26 cellular contexts compared by ENCODE assay signal in the genomic region with DNA sequence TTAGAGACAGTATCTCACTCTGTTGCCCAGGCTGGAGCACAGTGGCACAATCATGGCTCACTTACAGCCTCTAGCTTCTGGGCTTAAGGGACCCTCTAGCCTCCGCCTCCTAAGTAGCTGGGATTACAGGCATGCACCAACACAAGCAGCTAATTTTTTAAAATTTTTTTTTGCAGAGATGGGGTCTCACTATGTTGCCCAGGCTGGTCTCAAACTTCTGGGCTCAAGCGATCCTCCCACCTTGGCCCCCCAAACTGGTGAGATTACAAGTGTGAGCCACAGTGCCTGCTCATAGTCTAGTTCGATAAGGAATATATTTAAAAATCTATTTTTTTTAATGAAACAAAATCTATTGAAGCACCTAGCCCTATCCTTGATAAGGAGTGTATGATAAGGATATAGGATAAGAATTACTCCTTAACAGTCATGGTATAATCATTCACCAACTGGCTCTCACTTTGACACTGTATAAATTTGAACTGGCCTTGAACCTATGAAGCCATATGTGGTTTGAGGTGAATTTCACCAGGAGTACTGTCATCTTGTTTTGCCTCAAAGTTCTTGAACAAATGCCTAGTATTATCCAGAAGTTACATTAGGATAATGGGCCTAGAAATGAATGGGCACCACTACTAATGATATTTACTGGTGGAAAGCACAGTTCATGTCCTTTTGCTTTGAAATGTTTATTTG.
"Had no signal": no experiment of that assay in that cellular context is flagged by ENCODE, and none has a peak within 500 bp of the region (broad histone marks: within the 10 kb centered on the region; RNA-seq: fewer than 3 reads in every experiment).

No MANE protein-coding gene starts in this region.

- H3K9me3 ChIP-seq: transverse colon had no signal

- DNase-seq: activated CD4-positive, alpha-beta T cell treated with anti-CD3 and anti-CD28 coated beads, Interleukin-2, amount 10 ng/mL, durations not matched to agents 7 days and 5 days; activated CD4-positive, CD25-positive, alpha-beta regulatory T cell treated with anti-CD3 and anti-CD28 coated beads, Interleukin-2, amount 50 U/mL, for 72 hours; activated CD8-positive, alpha-beta T cell treated with anti-CD3 and anti-CD28 coated beads, Interleukin-2, amount 10 ng/mL, durations not matched to agents 7 days and 5 days; activated gamma-delta T cell; activated naive CD4-positive, alpha-beta T cell treated with anti-CD3 and anti-CD28 coated beads, Interleukin-2, amount 50 U/mL, for 16 hours; activated naive CD8-positive, alpha-beta T cell treated with anti-CD3 and anti-CD28 coated beads, Interleukin-2, amount 50 U/mL, for 24 hours; aorta; brain microvascular endothelial cell; effector memory CD4-positive, alpha-beta T cell; kidney; naive thymus-derived CD8-positive, alpha-beta T cell; stimulated activated CD4-positive, alpha-beta T cell treated with anti-CD3 and anti-CD28 coated beads, Interleukin-1b, Interleukin-23, amount 100 ng/mL, for 48 hours; T-cell; transverse colon; WERI-Rb-1 had no signal

- ATAC-seq: activated CD8-positive, alpha-beta T cell treated with anti-CD3 and anti-CD28 coated beads, Interleukin-2, amount 10 ng/mL, durations not matched to agents 7 days and 5 days; activated naive CD8-positive, alpha-beta T cell treated with anti-CD3 and anti-CD28 coated beads, Interleukin-2, amount 50 U/mL, for 24 hours; esophagus mucosa; left lobe of liver; naive thymus-derived CD8-positive, alpha-beta T cell; stimulated activated effector memory CD8-positive, alpha-beta T cell treated with anti-CD3 and anti-CD28 coated beads, Interleukin-12 subunit alpha, Interleukin-12 subunit beta, amount 100 ng/mL, for 72 hours; T-cell had no signal

- H3K27me3 Mint-ChIP-seq: activated CD4-positive, alpha-beta T cell treated with anti-CD3 and anti-CD28 coated beads, Interleukin-2, amount 10 ng/mL, durations not matched to agents 7 days and 5 days; activated naive CD8-positive, alpha-beta T cell treated with anti-CD3 and anti-CD28 coated beads, Interleukin-2, amount 50 U/mL, for 24 hours; central memory CD8-positive, alpha-beta T cell; naive thymus-derived CD8-positive, alpha-beta T cell; T-cell had no signal

- H3K27ac ChIP-seq: brain microvascular endothelial cell, transverse colon, WERI-Rb-1 had no signal

- H3K4me3 Mint-ChIP-seq: activated CD4-positive, alpha-beta T cell treated with anti-CD3 and anti-CD28 coated beads, Interleukin-2, amount 10 ng/mL, durations not matched to agents 7 days and 5 days; activated CD8-positive, alpha-beta T cell treated with anti-CD3 and anti-CD28 coated beads, Interleukin-2, amount 10 ng/mL, durations not matched to agents 7 days and 5 days; activated naive CD8-positive, alpha-beta T cell treated with anti-CD3 and anti-CD28 coated beads, Interleukin-2, amount 50 U/mL, for 24 hours; activated T-helper 1 cell treated with anti-CD3 and anti-CD28 coated beads, Interleukin-12 subunit alpha, Interleukin-12 subunit beta, Interleukin-2, Interleukin-4 antibody, amounts not matched to agents 30 ng/mL and 10 ng/mL and 1 ng/mL, durations not matched to agents 14 hours and 24 hours and 36 hours; central memory CD8-positive, alpha-beta T cell; naive thymus-derived CD8-positive, alpha-beta T cell; stimulated activated effector memory CD8-positive, alpha-beta T cell treated with anti-CD3 and anti-CD28 coated beads, Interleukin-12 subunit alpha, Interleukin-12 subunit beta, amount 100 ng/mL, for 72 hours; T-cell; T-helper 2 cell treated with Interferon-gamma antibody and Interleukin-4, amounts not matched to agents 5 μg/mL and 100 μg/mL, for 36 hours had no signal

- H3K27ac Mint-ChIP-seq: activated CD4-positive, alpha-beta T cell treated with anti-CD3 and anti-CD28 coated beads, Interleukin-2, amount 10 ng/mL, durations not matched to agents 7 days and 5 days; activated CD8-positive, alpha-beta T cell treated with anti-CD3 and anti-CD28 coated beads, Interleukin-2, amount 10 ng/mL, durations not matched to agents 7 days and 5 days; activated naive CD8-positive, alpha-beta T cell treated with anti-CD3 and anti-CD28 coated beads, Interleukin-2, amount 50 U/mL, for 24 hours; activated T-helper 1 cell treated with anti-CD3 and anti-CD28 coated beads, Interleukin-12 subunit alpha, Interleukin-12 subunit beta, Interleukin-2, Interleukin-4 antibody, amounts not matched to agents 30 ng/mL and 10 ng/mL and 1 ng/mL, durations not matched to agents 14 hours and 24 hours and 36 hours; naive thymus-derived CD8-positive, alpha-beta T cell; stimulated activated effector memory CD8-positive, alpha-beta T cell treated with anti-CD3 and anti-CD28 coated beads, Interleukin-12 subunit alpha, Interleukin-12 subunit beta, amount 100 ng/mL, for 72 hours; T-cell; T-helper 2 cell treated with Interferon-gamma antibody and Interleukin-4, amounts not matched to agents 5 μg/mL and 100 μg/mL, for 36 hours had no signal

- H3K4me3 ChIP-seq: lung, transverse colon had no signal

- H3K9me3 Mint-ChIP-seq: activated CD4-positive, alpha-beta T cell treated with anti-CD3 and anti-CD28 coated beads, Interleukin-2, amount 10 ng/mL, durations not matched to agents 7 days and 5 days; activated naive CD8-positive, alpha-beta T cell treated with anti-CD3 and anti-CD28 coated beads, Interleukin-2, amount 50 U/mL, for 24 hours; activated T-helper 1 cell treated with anti-CD3 and anti-CD28 coated beads, Interleukin-12 subunit alpha, Interleukin-12 subunit beta, Interleukin-2, Interleukin-4 antibody, amounts not matched to agents 30 ng/mL and 10 ng/mL and 1 ng/mL, durations not matched to agents 14 hours and 24 hours and 36 hours; central memory CD8-positive, alpha-beta T cell; naive thymus-derived CD8-positive, alpha-beta T cell; stimulated activated effector memory CD8-positive, alpha-beta T cell treated with anti-CD3 and anti-CD28 coated beads, Interleukin-12 subunit alpha, Interleukin-12 subunit beta, amount 100 ng/mL, for 72 hours; T-cell; T-helper 2 cell treated with Interferon-gamma antibody and Interleukin-4, amounts not matched to agents 5 μg/mL and 100 μg/mL, for 36 hours had no signal

- H3K36me3 Mint-ChIP-seq: stimulated activated effector memory CD8-positive, alpha-beta T cell treated with anti-CD3 and anti-CD28 coated beads, Interleukin-12 subunit alpha, Interleukin-12 subunit beta, amount 100 ng/mL, for 72 hours had no signal

- H3K36me3 ChIP-seq: brain microvascular endothelial cell, transverse colon, WERI-Rb-1 had no signal

- H3K4me1 Mint-ChIP-seq: activated CD4-positive, alpha-beta T cell treated with anti-CD3 and anti-CD28 coated beads, Interleukin-2, amount 10 ng/mL, durations not matched to agents 7 days and 5 days; activated naive CD8-positive, alpha-beta T cell treated with anti-CD3 and anti-CD28 coated beads, Interleukin-2, amount 50 U/mL, for 24 hours; central memory CD8-positive, alpha-beta T cell; naive thymus-derived CD8-positive, alpha-beta T cell; stimulated activated effector memory CD8-positive, alpha-beta T cell treated with anti-CD3 and anti-CD28 coated beads, Interleukin-12 subunit alpha, Interleukin-12 subunit beta, amount 100 ng/mL, for 72 hours; T-cell had no signal

- FAIRE-seq: colon, endothelial cell of umbilical vein, frontal cortex, kidney, urothelium cell line had no signal

- H3K4me1 ChIP-seq: transverse colon had no signal

- H3K27me3 ChIP-seq: brain microvascular endothelial cell, transverse colon had no signal
